In the genomic region with DNA sequence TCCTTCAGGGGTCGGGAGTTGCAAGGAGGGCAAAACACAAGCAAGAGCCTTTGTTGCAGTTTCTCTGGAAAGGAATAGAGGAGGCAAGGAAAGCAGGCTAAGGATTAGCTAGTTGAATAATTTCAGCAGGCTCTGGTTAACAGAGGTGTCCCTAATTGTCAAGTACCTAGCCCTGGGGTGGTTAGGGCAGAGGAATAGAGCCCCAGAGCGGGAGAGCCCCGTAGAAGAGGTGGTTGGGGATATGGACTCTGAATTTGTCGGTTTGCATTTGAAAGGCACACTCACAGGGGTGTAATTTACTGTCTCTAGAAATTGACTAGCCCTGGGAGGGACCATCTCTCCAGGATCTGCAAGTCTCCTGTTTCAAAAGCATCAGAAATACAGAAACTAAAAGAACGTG, we compare ENCODE assay signal across 26 cellular contexts.
"Had no signal": no experiment of that assay in that cellular context is flagged by ENCODE, and none has a peak within 500 bp of the region (broad histone marks: within the 10 kb centered on the region; RNA-seq: fewer than 3 reads in every experiment).

No MANE protein-coding gene starts in this region.

- H3K27me3 ChIP-seq: esophagus squamous epithelium, gastroesophageal sphincter, left lung, neutrophil, right lobe of liver, testis, tibial nerve had no signal

- H3K27ac Mint-ChIP-seq: dendritic cell treated with granulocyte-macrophage colony-stimulating factor and Interleukin-4, amounts not matched to agents 40 ng/mL and 50 ng/mL, for 4 days; effector memory CD8-positive, alpha-beta T cell; immature natural killer cell; memory B cell; nephron; stimulated activated memory B cell treated with anti-CD40 and anti-IgM and Interleukin-4, amounts not matched to agents 10 μg/mL and 1 μg/mL and 100 μg/mL, for 72 hours; stimulated activated naive CD8-positive, alpha-beta T cell treated with anti-CD3 and anti-CD28 coated beads, Interleukin-15, amount 100 ng/mL, for 72 hours had no signal

- H3K4me3 Mint-ChIP-seq: dendritic cell treated with granulocyte-macrophage colony-stimulating factor and Interleukin-4, amounts not matched to agents 40 ng/mL and 50 ng/mL, for 4 days; effector memory CD8-positive, alpha-beta T cell; immature natural killer cell; memory B cell; nephron; stimulated activated memory B cell treated with anti-CD40 and anti-IgM and Interleukin-4, amounts not matched to agents 10 μg/mL and 1 μg/mL and 100 μg/mL, for 72 hours; stimulated activated naive CD8-positive, alpha-beta T cell treated with anti-CD3 and anti-CD28 coated beads, Interleukin-15, amount 100 ng/mL, for 72 hours had no signal

- H3K27me3 Mint-ChIP-seq: dendritic cell treated with granulocyte-macrophage colony-stimulating factor and Interleukin-4, amounts not matched to agents 40 ng/mL and 50 ng/mL, for 4 days; effector memory CD8-positive, alpha-beta T cell; memory B cell; stimulated activated memory B cell treated with anti-CD40 and anti-IgM and Interleukin-4, amounts not matched to agents 10 μg/mL and 1 μg/mL and 100 μg/mL, for 72 hours; stimulated activated naive CD8-positive, alpha-beta T cell treated with anti-CD3 and anti-CD28 coated beads, Interleukin-15, amount 100 ng/mL, for 72 hours had no signal

- H3K9me3 ChIP-seq: esophagus squamous epithelium, gastroesophageal sphincter, lower lobe of right lung, neutrophil, psoas muscle, right lobe of liver, testis, tibial nerve had no signal

- H3K36me3 Mint-ChIP-seq: immature natural killer cell; memory B cell; stimulated activated memory B cell treated with anti-CD40 and anti-IgM and Interleukin-4, amounts not matched to agents 10 μg/mL and 1 μg/mL and 100 μg/mL, for 72 hours had no signal

- FAIRE-seq: colon, keratinocyte had no signal

- ATAC-seq: effector memory CD8-positive, alpha-beta T cell; gastroesophageal sphincter; left lung; lower lobe of right lung; psoas muscle; right lobe of liver; stimulated activated memory B cell treated with anti-CD40 and anti-IgM and Interleukin-4, amounts not matched to agents 10 μg/mL and 1 μg/mL and 100 μg/mL, for 72 hours; stimulated activated naive CD8-positive, alpha-beta T cell treated with anti-CD3 and anti-CD28 coated beads, Interleukin-15, amount 100 ng/mL, for 72 hours had no signal

- H3K4me1 Mint-ChIP-seq: immature natural killer cell; memory B cell; stimulated activated memory B cell treated with anti-CD40 and anti-IgM and Interleukin-4, amounts not matched to agents 10 μg/mL and 1 μg/mL and 100 μg/mL, for 72 hours; stimulated activated naive CD8-positive, alpha-beta T cell treated with anti-CD3 and anti-CD28 coated beads, Interleukin-15, amount 100 ng/mL, for 72 hours had no signal

- H3K27ac ChIP-seq: esophagus squamous epithelium, gastroesophageal sphincter, left lung, lower lobe of right lung, neutrophil, psoas muscle, right lobe of liver, testis, tibial nerve had no signal

- H3K4me3 ChIP-seq: esophagus squamous epithelium, gastroesophageal sphincter, left lung, lower lobe of right lung, psoas muscle, right lobe of liver, testis, tibial nerve had no signal

- DNase-seq: cerebellar nuclear complex; effector memory CD8-positive, alpha-beta T cell; esophagus squamous epithelium; foreskin fibroblast; glutamatergic neuron; immature natural killer cell; left lung; lower lobe of right lung; midbrain; psoas muscle; retina; right lobe of liver; stimulated activated CD4-positive, alpha-beta T cell treated with anti-CD3 and anti-CD28 coated beads, Interleukin-15, amount 100 ng/mL, for 24 hours; stimulated activated CD4-positive, alpha-beta T cell treated with anti-CD3 and anti-CD28 coated beads, Interleukin-1b, Interleukin-23, amount 100 ng/mL, for 48 hours; stimulated activated CD4-positive, alpha-beta T cell treated with anti-CD3 and anti-CD28 coated beads, Interleukin-4, amount 100 ng/mL, for 24 hours; stimulated activated naive CD8-positive, alpha-beta T cell treated with anti-CD3 and anti-CD28 coated beads, Interleukin-15, amount 100 ng/mL, for 72 hours; testis had no signal

- H3K36me3 ChIP-seq: esophagus squamous epithelium, gastroesophageal sphincter, left lung, lower lobe of right lung, neutrophil, right lobe of liver, tibial nerve had no signal

- H3K4me1 ChIP-seq: esophagus squamous epithelium, gastroesophageal sphincter, lower lobe of right lung, psoas muscle, testis had no signal
